In the genomic region with DNA sequence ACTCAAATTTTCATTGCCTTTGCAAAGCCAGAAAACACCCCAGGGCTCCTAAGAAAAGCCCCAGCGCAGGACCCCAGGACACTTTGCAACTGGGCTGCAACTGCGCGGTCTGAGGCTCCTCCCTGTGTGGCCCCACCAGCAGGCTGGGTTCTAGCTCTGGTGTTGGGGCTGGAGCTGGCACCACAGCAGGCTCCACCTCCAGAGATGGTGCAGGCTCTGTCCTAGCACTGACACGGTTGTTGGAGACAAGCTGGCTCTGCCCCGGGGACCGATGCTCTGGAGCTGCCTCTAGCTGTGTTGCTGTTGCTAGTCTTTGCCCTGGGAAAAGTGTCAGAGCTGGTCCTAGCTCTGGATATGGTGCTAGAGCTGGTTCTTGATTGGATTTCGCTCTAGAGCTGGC, we compare ENCODE assay signal across 8 cellular contexts. TPM values are rescaled to one million over a fixed set of nuclear protein-coding genes. Genes with fewer than 3 reads are reported as not detected.
A peak's percentile ranks its signal among the peaks of the same experiment; 100 is the strongest.
DNase-seq lines count a peak whose midpoint lies in the region; ATAC-seq, FAIRE-seq and TF ChIP-seq lines count a peak whose summit lies in the region.

No MANE protein-coding gene starts in this region.

- no peak for FAIRE-seq in RCC 7860 (lab: Jason Lieb, UNC)

- peaks cover 10 to 26% (median 18%) of the 10 kb centered on the region in 4 donors for H3K36me3 ChIP-seq in sigmoid colon
- H3K36me3 ChIP-seq in gastroesophageal sphincter, result peaks cover 0 to 27% of the 10 kb centered on the region in 2 donors

- H3K4me1 ChIP-seq in sigmoid colon (peaks cover 0 to 43% (median 34%) of the 10 kb centered on the region in 4 donors), gastroesophageal sphincter (peaks cover 0 to 56% (median 27%) of the 10 kb centered on the region in 3 donors)

- H3K27me3 ChIP-seq in sigmoid colon (no peaks in the 10 kb centered on the region), gastroesophageal sphincter (no peaks in the 10 kb centered on the region)

- intact Hi-C loops in sigmoid colon (cut with DNase I), result no loop called here

- TF ChIP-seq EP300 in sigmoid colon (IDR thresholded peaks at IDR 0.05) (no peak), gastroesophageal sphincter (IDR thresholded peaks at IDR 0.05) (no peak)

- TF ChIP-seq CTCF in GM12864 (IDR thresholded peaks at IDR 0.05; ENCODE audit: low read depth, low read length, missing control alignments) (no peak), sigmoid colon (IDR thresholded peaks at IDR 0.05) (no peak), gastroesophageal sphincter (IDR thresholded peaks at IDR 0.05) (no peak)

- DNase-seq in GM12864 (ENCODE audit: low read depth) (no peak), RPMI8226 (peak; percentile 36), sigmoid colon (no peak), AG08396 (ENCODE audit: low spot score) (no peak), RCC 7860 (ENCODE audit: low spot score) (no peak)

- H3K27ac ChIP-seq in sigmoid colon, result peak overlapping the region in 3 of 4 donors; percentile 72 to 87 (median 85)
- peak overlapping the region in 2 of 4 donors; percentile 82 to 84 for H3K27ac ChIP-seq in gastroesophageal sphincter

- peak; percentile 4 for ATAC-seq in esophagus mucosa
- no peak for ATAC-seq in GM21529 (IDR thresholded peaks at IDR 0.05; ENCODE audit: unreplicated experiment)
- ATAC-seq in gastroesophageal sphincter, result no peak

- TF ChIP-seq POLR2A in sigmoid colon (IDR thresholded peaks at IDR 0.05) (no peak), gastroesophageal sphincter (IDR thresholded peaks at IDR 0.05) (no peak)

- 54 to 80% methylated on average over 7 of the region's 7 CpGs for WGBS in sigmoid colon, 2 donors
- 73% methylated on average over 4 of the region's 7 CpGs; no CpG with 5 or more reads in 1 of the 2 donors for WGBS in gastroesophageal sphincter (ENCODE audit: low coverage in 1 of 2), 2 donors

- H3K4me3 ChIP-seq in GM12864 (ENCODE audit: low read depth, low read length) (peak overlapping the region; percentile 93), sigmoid colon (peak overlapping the region in 3 of 4 donors; percentile 63 to 88 (median 64)), gastroesophageal sphincter (peak overlapping the region in 1 of 2 donors; percentile 89)

- H3K9me3 ChIP-seq in sigmoid colon (no peaks in the 10 kb centered on the region), gastroesophageal sphincter (no peaks in the 10 kb centered on the region)

RNA-seq across cellular contexts. Expression of a gene that starts 13.6 kb away (rescaled TPM):
- total RNA-seq in esophagus mucosa (1.3 TPM), sigmoid colon (1 to 10 TPM; 1.5 to 6.4 (median 2.1) TPM), gastroesophageal sphincter (10 to 100 TPM in 2 of 4 donors, 1 to 10 TPM in 2; 3.9 to 16.5 (median 9.9) TPM)
- 1 to 10 TPM; 1.2 to 9.2 (median 1.8) TPM for polyA plus RNA-seq in sigmoid colon

RNA-seq across cellular contexts. Expression of a gene that starts 16.8 kb away (rescaled TPM):
- 0.76 TPM for total RNA-seq in esophagus mucosa
- total RNA-seq in sigmoid colon, result 10 to 100 TPM in 3 of 4 donors, 1 to 10 TPM in 1; 9.6 to 18.3 (median 14.3) TPM
- polyA plus RNA-seq in sigmoid colon, result 1 to 10 TPM in 1 of 3 donors, under 1 TPM in 2; 0.23 to 6.5 (median 0.60) TPM
- 10 to 100 TPM in 2 of 4 donors, 1 to 10 TPM in 2; 7.8 to 24.4 (median 11.2) TPM for total RNA-seq in gastroesophageal sphincter

RNA-seq across cellular contexts. Expression of a gene that starts 19.2 kb away (rescaled TPM):
- total RNA-seq in esophagus mucosa (3.8 TPM), sigmoid colon (10 to 100 TPM in 1 of 4 donors, 1 to 10 TPM in 3; 1.2 to 19.1 (median 8.1) TPM), gastroesophageal sphincter (10 to 100 TPM; 16.2 to 31.4 (median 22.7) TPM)
- 1 to 10 TPM; 2.3 to 5.9 (median 4.2) TPM for polyA plus RNA-seq in sigmoid colon

RNA-seq across cellular contexts. Expression of a gene that starts 28.9 kb away (rescaled TPM):
- total RNA-seq in esophagus mucosa (not detected), sigmoid colon (not detected), gastroesophageal sphincter (not detected)
- under 1 TPM in 1 of 3 donors, not detected in 2; 0.04 TPM for polyA plus RNA-seq in sigmoid colon

RNA-seq across cellular contexts. Expression of a gene that starts 35.2 kb away (rescaled TPM):
- total RNA-seq in esophagus mucosa (not detected), sigmoid colon (not detected), gastroesophageal sphincter (not detected)
- polyA plus RNA-seq in sigmoid colon, result 1 to 10 TPM in 2 of 3 donors, under 1 TPM in 1; 0.70 to 9.0 (median 6.6) TPM
